16 cellular contexts compared by ENCODE assay signal in the genomic region with DNA sequence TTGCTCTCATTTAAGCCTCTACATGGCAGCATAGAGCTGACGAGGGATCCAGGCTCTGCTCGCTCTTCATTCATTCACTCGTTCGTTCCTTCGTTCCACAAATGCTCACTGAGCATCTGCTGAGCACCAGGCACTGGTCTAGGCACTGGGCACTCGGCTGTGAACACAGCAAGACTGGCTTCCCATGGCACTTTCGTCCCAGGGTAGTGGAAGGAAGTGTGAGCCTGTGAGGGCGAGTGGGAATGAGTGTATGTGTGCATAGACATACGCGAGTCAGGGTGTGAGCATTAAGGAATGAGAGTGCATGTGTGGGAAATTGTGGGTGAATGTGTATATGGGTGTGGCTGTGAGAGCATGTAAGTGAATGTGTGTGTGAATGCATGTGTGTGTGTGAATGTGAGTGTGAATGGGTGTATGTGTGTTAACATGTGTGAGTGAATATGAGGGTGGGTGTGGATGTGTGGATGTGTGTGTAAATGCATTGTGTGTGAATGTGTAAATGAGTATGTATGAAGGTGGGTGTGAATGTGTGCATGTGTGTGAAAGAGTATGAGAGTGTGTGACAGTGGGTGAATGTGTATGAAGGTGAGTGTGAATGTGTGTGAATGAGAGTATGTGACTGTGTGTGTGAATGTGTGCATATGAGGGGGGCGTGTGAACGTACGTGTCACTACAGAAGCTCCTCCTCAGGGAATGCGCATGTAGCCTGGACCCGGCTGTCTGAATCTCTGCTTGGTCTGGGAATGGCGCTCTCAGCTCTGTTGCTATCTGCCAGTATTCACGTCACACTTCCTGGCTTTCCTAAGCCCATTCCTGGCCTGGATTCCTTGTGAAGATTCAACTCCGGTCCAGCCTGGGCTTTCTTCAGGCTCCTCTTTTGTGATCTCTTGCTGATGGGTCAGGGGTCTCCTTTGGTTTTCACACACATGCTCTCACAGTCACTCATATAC. TPM values are rescaled to one million over a fixed set of nuclear protein-coding genes. Genes with fewer than 3 reads are reported as not detected.
DNase-seq lines count a peak whose midpoint lies in the region; ATAC-seq and TF ChIP-seq lines count a peak whose summit lies in the region.
"Had no signal": no experiment of that assay in that cellular context is flagged by ENCODE, and none has a peak within 500 bp of the region (broad histone marks: within the 10 kb centered on the region; RNA-seq: fewer than 3 reads in every experiment).

No MANE protein-coding gene starts in this region.

- H3K4me3 Mint-ChIP-seq in activated naive CD8-positive, alpha-beta T cell treated with anti-CD3 and anti-CD28 coated beads for 36 hours = no peak overlapping the region
- no peak overlapping the region for H3K4me3 Mint-ChIP-seq in activated CD8-positive, alpha-beta T cell treated with anti-CD3 and anti-CD28 coated beads, Interleukin-2, amount 10 ng/mL, durations not matched to agents 7 days and 5 days

- H3K27me3 ChIP-seq in H7 (ENCODE audit: control insufficient read depth, insufficient read depth, low read length) = peaks cover 12% of the 10 kb centered on the region

- no peaks in the 10 kb centered on the region for H3K36me3 Mint-ChIP-seq in activated naive CD8-positive, alpha-beta T cell treated with anti-CD3 and anti-CD28 coated beads for 36 hours
- H3K36me3 Mint-ChIP-seq in activated CD8-positive, alpha-beta T cell treated with anti-CD3 and anti-CD28 coated beads, Interleukin-2, amount 10 ng/mL, durations not matched to agents 7 days and 5 days (ENCODE audit: low read depth) = no peaks in the 10 kb centered on the region

- POLR2A ChIA-PET in activated CD8-positive, alpha-beta T cell treated with anti-CD3 and anti-CD28 coated beads, Interleukin-2, amount 10 ng/mL, durations not matched to agents 7 days and 5 days (lab: Charles Lee) = no interaction called here

- no peak overlapping the region for H3K27ac Mint-ChIP-seq in activated naive CD8-positive, alpha-beta T cell treated with anti-CD3 and anti-CD28 coated beads for 36 hours
- H3K27ac Mint-ChIP-seq in activated CD8-positive, alpha-beta T cell treated with anti-CD3 and anti-CD28 coated beads, Interleukin-2, amount 10 ng/mL, durations not matched to agents 7 days and 5 days = no peak overlapping the region

- no peak overlapping the region for H3K4me3 ChIP-seq in H7 (ENCODE audit: insufficient read depth, low read depth, low read length)
- no peak overlapping the region for H3K4me3 ChIP-seq in cardiac fibroblast (replicated peaks in 1 of 2; ENCODE audit: low read depth in 2 of 2, low read length in 2 of 2)
- H3K4me3 ChIP-seq: gastroesophageal sphincter, upper lobe of right lung had no signal

- ATAC-seq in left lobe of liver (peak; percentile 24), GM18907 (IDR thresholded peaks at IDR 0.05; ENCODE audit: unreplicated experiment) (no peak)
- no peak for ATAC-seq in activated CD8-positive, alpha-beta T cell treated with anti-CD3 and anti-CD28 coated beads, Interleukin-2, amount 10 ng/mL, durations not matched to agents 7 days and 5 days
- no peak for ATAC-seq in activated CD4-positive, CD25-positive, alpha-beta regulatory T cell treated with anti-CD3 and anti-CD28 coated beads, Interleukin-2, amount 50 U/mL, for 24 hours
- ATAC-seq: gastroesophageal sphincter, PC-3, upper lobe of right lung had no signal

- no peaks in the 10 kb centered on the region for H3K9me3 Mint-ChIP-seq in activated naive CD8-positive, alpha-beta T cell treated with anti-CD3 and anti-CD28 coated beads for 36 hours
- no peaks in the 10 kb centered on the region for H3K9me3 Mint-ChIP-seq in activated CD8-positive, alpha-beta T cell treated with anti-CD3 and anti-CD28 coated beads, Interleukin-2, amount 10 ng/mL, durations not matched to agents 7 days and 5 days (ENCODE audit: insufficient read depth)

- no peaks in the 10 kb centered on the region for H3K27me3 Mint-ChIP-seq in activated naive CD8-positive, alpha-beta T cell treated with anti-CD3 and anti-CD28 coated beads for 36 hours
- no peaks in the 10 kb centered on the region for H3K27me3 Mint-ChIP-seq in activated CD8-positive, alpha-beta T cell treated with anti-CD3 and anti-CD28 coated beads, Interleukin-2, amount 10 ng/mL, durations not matched to agents 7 days and 5 days (ENCODE audit: low read depth)

- no peak for TF ChIP-seq CTCF in cardiac fibroblast (IDR thresholded peaks at IDR 0.05; ENCODE audit: low read depth, low read length)

- peak; percentile 44 for DNase-seq in AG08396 (ENCODE audit: low spot score)
- peak; percentile 39 for DNase-seq in H7
- DNase-seq in cardiac fibroblast (ENCODE audit: low read depth in 2 of 2) = peak; percentile 63 to 94
- no peak for DNase-seq in left lobe of liver (ENCODE audit: low spot score)
- DNase-seq in activated naive CD8-positive, alpha-beta T cell treated with anti-CD3 and anti-CD28 coated beads for 36 hours = no peak
- no peak for DNase-seq in activated CD8-positive, alpha-beta T cell treated with anti-CD3 and anti-CD28 coated beads, Interleukin-2, amount 10 ng/mL, durations not matched to agents 7 days and 5 days
- DNase-seq: activated CD4-positive, CD25-positive, alpha-beta regulatory T cell treated with anti-CD3 and anti-CD28 coated beads, Interleukin-2, amount 50 U/mL, for 72 hours; amniotic stem cell; C1 segment of cervical spinal cord; DND-41; kidney; PC-3; upper lobe of right lung had no signal

- no peaks in the 10 kb centered on the region for H3K36me3 ChIP-seq in H7 (replicated peaks; ENCODE audit: control insufficient read depth, insufficient read depth, low read length)
- H3K36me3 ChIP-seq: gastroesophageal sphincter, upper lobe of right lung had no signal

- no peaks in the 10 kb centered on the region for H3K4me1 Mint-ChIP-seq in activated naive CD8-positive, alpha-beta T cell treated with anti-CD3 and anti-CD28 coated beads for 36 hours
- no peaks in the 10 kb centered on the region for H3K4me1 Mint-ChIP-seq in activated CD8-positive, alpha-beta T cell treated with anti-CD3 and anti-CD28 coated beads, Interleukin-2, amount 10 ng/mL, durations not matched to agents 7 days and 5 days (ENCODE audit: low read depth)

- CTCF ChIA-PET in activated CD8-positive, alpha-beta T cell treated with anti-CD3 and anti-CD28 coated beads, Interleukin-2, amount 10 ng/mL, durations not matched to agents 7 days and 5 days (lab: Charles Lee) = no interaction called here

RNA-seq across cellular contexts. Expression of a gene that starts 28.8 kb away (rescaled TPM):
- 1.6 and 5.2 TPM in 2 replicates for total RNA-seq in H7 (2014; rRNA removed; shearing (Covaris generic))
- total RNA-seq in left lobe of liver = 15.5 TPM
- total RNA-seq in activated naive CD8-positive, alpha-beta T cell treated with anti-CD3 and anti-CD28 coated beads for 36 hours = 1 to 10 TPM; 1.5 to 2.4 TPM
- 1 to 10 TPM in 1 of 2 experiments, under 1 TPM in 1; 0.99 to 2.2 TPM for total RNA-seq in activated CD8-positive, alpha-beta T cell treated with anti-CD3 and anti-CD28 coated beads, Interleukin-2, amount 10 ng/mL, durations not matched to agents 7 days and 5 days

Comparison
In these comparisons a context has a peak if more than half of its experiments do, and no peak if none do; other contexts are left out.
1. DNase-seq: peak in AG08396 (single experiment), H7 (single experiment) and cardiac fibroblast (2 of 2); none in left lobe of liver (single experiment), activated naive CD8-positive, alpha-beta T cell treated with anti-CD3 and anti-CD28 coated beads for 36 hours (single experiment) and activated CD8-positive, alpha-beta T cell treated with anti-CD3 and anti-CD28 coated beads, Interleukin-2, amount 10 ng/mL, durations not matched to agents 7 days and 5 days (single experiment).